11 cellular contexts compared by ENCODE assay signal in genomic region chr9:93288891-93289883, GRCh38.
DNase-seq lines count a peak whose midpoint lies in the region; ATAC-seq and TF ChIP-seq lines count a peak whose summit lies in the region.
"Had no signal": no experiment of that assay in that cellular context is flagged by ENCODE, and none has a peak within 500 bp of the region (broad histone marks: within the 10 kb centered on the region; RNA-seq: fewer than 3 reads in every experiment).

No MANE protein-coding gene starts in this region.

- peak overlapping the region; percentile 100 for H3K27ac ChIP-seq in OCI-LY1 (ENCODE audit: low read depth, low read length, poor library complexity, severe bottlenecking)
- H3K27ac ChIP-seq: neutrophil had no signal

- no peaks in the 10 kb centered on the region for H3K9me3 Mint-ChIP-seq in activated CD4-positive, alpha-beta memory T cell treated with anti-CD3 and anti-CD28 coated beads for 36 hours

- H3K9ac ChIP-seq in OCI-LY1 (ENCODE audit: low read length), result peak overlapping the region; percentile 77

- peaks cover 4% of the 10 kb centered on the region for H3K27me3 Mint-ChIP-seq in activated CD4-positive, alpha-beta memory T cell treated with anti-CD3 and anti-CD28 coated beads for 36 hours

- CTCF ChIA-PET in activated CD4-positive, alpha-beta memory T cell treated with anti-CD3 and anti-CD28 coated beads for 36 hours (lab: Charles Lee), result interaction anchor here (1.0 to 1.5 kb wide), 2 partner anchors 13 to 180 kb away, joined by 4 read pairs; no protein-coding TSS in a partner anchor

- DNase-seq in GM13976 (ENCODE audit: low spot score) (peak; percentile 23), fibroblast of the conjunctiva (ENCODE audit: low read depth) (peak; percentile 16), posterior vena cava (ENCODE audit: low spot score) (peak; percentile 66), NCI-H82 (lab: John Stamatoyannopoulos, UW) (no peak)
- DNase-seq in activated CD4-positive, alpha-beta memory T cell treated with anti-CD3 and anti-CD28 coated beads for 36 hours, result no peak
- DNase-seq: effector CD4-positive, alpha-beta T cell; NCI-H1436 treated with DMSO at 0.1 percent for 48 hours had no signal

- intact Hi-C loops in posterior vena cava (cut with DNase I), result no loop called here
- intact Hi-C loops in activated CD4-positive, alpha-beta memory T cell treated with anti-CD3 and anti-CD28 coated beads for 36 hours (cut with micrococcal nuclease), result no loop called here

- peaks cover 94% of the 10 kb centered on the region for H3K4me1 ChIP-seq in OCI-LY1 (ENCODE audit: insufficient read depth, low read length, severe bottlenecking)

- no peak overlapping the region for H3K27ac Mint-ChIP-seq in activated CD4-positive, alpha-beta memory T cell treated with anti-CD3 and anti-CD28 coated beads for 36 hours

- in situ Hi-C loops in GM13976 (cut with MboI; ENCODE audit: low sequenced_read_pairs, unreplicated experiment), result no loop called here

- H3K4me3 ChIP-seq in OCI-LY1 (ENCODE audit: low read depth, low read length, poor library complexity, severe bottlenecking), result no peak overlapping the region

- POLR2A ChIA-PET in activated CD4-positive, alpha-beta memory T cell treated with anti-CD3 and anti-CD28 coated beads for 36 hours (lab: Charles Lee), result no interaction called here

- no peaks in the 10 kb centered on the region for H3K27me3 ChIP-seq in OCI-LY1 (ENCODE audit: insufficient read depth, low read length)

- H3K79me2 ChIP-seq in OCI-LY1 (ENCODE audit: insufficient read depth, low read length), result no peaks in the 10 kb centered on the region

- no peak overlapping the region for H3K4me3 Mint-ChIP-seq in activated CD4-positive, alpha-beta memory T cell treated with anti-CD3 and anti-CD28 coated beads for 36 hours

- H3K9me2 ChIP-seq in OCI-LY1 (ENCODE audit: low read depth, low read length), result no peaks in the 10 kb centered on the region

- peak overlapping the region; percentile 64; the same call in 1 of the 2 replicates for H3K4me2 ChIP-seq in OCI-LY1 (ENCODE audit: low read length)

- no peaks in the 10 kb centered on the region for H3K4me1 Mint-ChIP-seq in activated CD4-positive, alpha-beta memory T cell treated with anti-CD3 and anti-CD28 coated beads for 36 hours (ENCODE audit: low read depth)

- TF ChIP-seq CTCF in GM13976 (IDR thresholded peaks at IDR 0.05; ENCODE audit: borderline replicate concordance, control extremely low read depth, extremely low read depth, insufficient read depth, missing control alignments), result no peak
- no peak for TF ChIP-seq CTCF in OCI-LY1 (IDR thresholded peaks at IDR 0.05; ENCODE audit: low read length)

- no peak overlapping the region for H2AFZ ChIP-seq in OCI-LY1 (ENCODE audit: low read length)

- H3K9me3 ChIP-seq in OCI-LY1 (ENCODE audit: low read length), result peaks cover 4% of the 10 kb centered on the region
- H3K9me3 ChIP-seq: neutrophil had no signal

- peaks cover 43% of the 10 kb centered on the region for H3K36me3 ChIP-seq in OCI-LY1 (ENCODE audit: insufficient read depth, low read length)
- H3K36me3 ChIP-seq: neutrophil had no signal

- H3F3A ChIP-seq in OCI-LY1 (ENCODE audit: insufficient read depth, low read length), result peaks cover 30% of the 10 kb centered on the region

- no peaks in the 10 kb centered on the region for H3K36me3 Mint-ChIP-seq in activated CD4-positive, alpha-beta memory T cell treated with anti-CD3 and anti-CD28 coated beads for 36 hours

- no peaks in the 10 kb centered on the region for H4K20me1 ChIP-seq in OCI-LY1 (ENCODE audit: insufficient read depth, low read length)

- no peak for ATAC-seq in HG02678 (IDR thresholded peaks at IDR 0.05; ENCODE audit: unreplicated experiment)
- ATAC-seq in GM21576 (IDR thresholded peaks at IDR 0.05; ENCODE audit: unreplicated experiment), result no peak

Comparison
In these comparisons a context has a peak if more than half of its experiments do, and no peak if none do; other contexts are left out.
1. DNase-seq: peak in GM13976 (single experiment), fibroblast of the conjunctiva (single experiment) and posterior vena cava (single experiment); none in activated CD4-positive, alpha-beta memory T cell treated with anti-CD3 and anti-CD28 coated beads for 36 hours (single experiment) and NCI-H82 (single experiment).